13 cellular contexts compared by ENCODE assay signal in the genomic region with DNA sequence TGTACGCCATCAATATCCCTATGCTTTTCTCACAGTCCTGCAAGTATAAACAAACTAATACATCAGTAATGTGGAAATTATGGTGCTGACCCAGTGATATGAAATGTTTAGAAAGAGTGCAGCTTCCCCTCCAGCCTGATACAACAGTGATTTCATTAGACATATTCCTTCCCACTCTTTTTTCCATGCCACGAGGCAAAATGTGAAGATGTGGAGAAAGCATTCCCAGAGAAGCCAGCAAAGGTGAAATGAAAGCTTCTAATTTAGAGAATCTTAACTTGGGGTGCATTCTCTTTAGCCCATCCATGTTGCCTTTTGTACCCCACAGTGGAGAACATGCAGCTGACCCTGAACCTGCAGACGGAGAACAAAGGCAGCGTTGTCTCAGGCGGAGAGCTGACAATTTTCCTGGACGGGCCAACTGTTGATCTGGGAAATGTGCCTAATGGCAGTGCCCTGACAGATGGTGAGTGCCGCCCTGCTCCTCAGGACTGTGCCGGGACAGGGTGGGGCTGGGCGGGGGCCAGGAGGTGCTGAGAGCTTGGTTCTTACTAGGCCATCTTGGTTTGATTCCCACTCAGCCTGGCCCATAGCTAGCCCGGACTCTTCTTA.
DNase-seq lines count a peak whose midpoint lies in the region; ATAC-seq and TF ChIP-seq lines count a peak whose summit lies in the region.
"Had no signal": no experiment of that assay in that cellular context is flagged by ENCODE, and none has a peak within 500 bp of the region (broad histone marks: within the 10 kb centered on the region; RNA-seq: fewer than 3 reads in every experiment).

No MANE protein-coding gene starts in this region.

- H3K9me3 Mint-ChIP-seq in activated CD4-positive, alpha-beta memory T cell treated with anti-CD3 and anti-CD28 coated beads, Interleukin-2, amount 10 ng/mL, durations not matched to agents 7 days and 5 days, result no peaks in the 10 kb centered on the region
- H3K9me3 Mint-ChIP-seq: stimulated activated naive B cell treated with anti-CD40 and anti-IgM and Interleukin-4, amounts not matched to agents 10 μg/mL and 1 μg/mL and 100 μg/mL, for 72 hours had no signal

- H3K36me3 ChIP-seq in heart right ventricle, result peaks cover 0 to 54% (median 4%) of the 10 kb centered on the region in 9 donors

- H3K4me1 Mint-ChIP-seq in activated CD4-positive, alpha-beta memory T cell treated with anti-CD3 and anti-CD28 coated beads, Interleukin-2, amount 10 ng/mL, durations not matched to agents 7 days and 5 days, result no peaks in the 10 kb centered on the region
- H3K4me1 Mint-ChIP-seq: activated CD4-positive, alpha-beta T cell treated with anti-CD3 and anti-CD28 coated beads for 36 hours; stimulated activated naive B cell treated with anti-CD40 and anti-IgM and Interleukin-4, amounts not matched to agents 10 μg/mL and 1 μg/mL and 100 μg/mL, for 72 hours had no signal

- 43 to 71% methylated on average over 10 of the region's 10 CpGs for WGBS in heart right ventricle, 2 donors

- H3K4me3 ChIP-seq in heart right ventricle, result no peak overlapping the region

- H3K36me3 Mint-ChIP-seq in activated CD4-positive, alpha-beta memory T cell treated with anti-CD3 and anti-CD28 coated beads, Interleukin-2, amount 10 ng/mL, durations not matched to agents 7 days and 5 days (ENCODE audit: low read depth), result peaks cover 38% of the 10 kb centered on the region

- no peaks in the 10 kb centered on the region for H3K27me3 ChIP-seq in heart right ventricle

- no peak for TF ChIP-seq CTCF in heart right ventricle (IDR thresholded peaks at IDR 0.05)

- CTCF ChIA-PET in activated CD4-positive, alpha-beta memory T cell treated with anti-CD3 and anti-CD28 coated beads, Interleukin-2, amount 10 ng/mL, durations not matched to agents 7 days and 5 days (lab: Charles Lee), result interaction anchor here (0.5 kb wide), 1 partner anchor 829 kb away, joined by 3 read pairs; no protein-coding TSS in a partner anchor

- POLR2A ChIA-PET in activated CD4-positive, alpha-beta memory T cell treated with anti-CD3 and anti-CD28 coated beads, Interleukin-2, amount 10 ng/mL, durations not matched to agents 7 days and 5 days (lab: Charles Lee), result no interaction called here

- no peaks in the 10 kb centered on the region for H3K27me3 Mint-ChIP-seq in activated CD4-positive, alpha-beta memory T cell treated with anti-CD3 and anti-CD28 coated beads, Interleukin-2, amount 10 ng/mL, durations not matched to agents 7 days and 5 days
- H3K27me3 Mint-ChIP-seq: activated CD4-positive, alpha-beta T cell treated with anti-CD3 and anti-CD28 coated beads for 36 hours; stimulated activated naive B cell treated with anti-CD40 and anti-IgM and Interleukin-4, amounts not matched to agents 10 μg/mL and 1 μg/mL and 100 μg/mL, for 72 hours had no signal

- DNase-seq in C1 segment of cervical spinal cord (lab: John Stamatoyannopoulos, UW), result peak in 12 of 14 donors; percentile 32 to 94 (median 64)
- peak in 49 of 58 donors; percentile 10 to 87 (median 62) for DNase-seq in anterior cingulate cortex (lab: John Stamatoyannopoulos, UW)
- peak; percentile 37 to 52 for DNase-seq in heart right ventricle
- peak; percentile 53 for DNase-seq in occipital lobe (lab: John Stamatoyannopoulos, UW)
- DNase-seq in activated CD4-positive, alpha-beta memory T cell treated with anti-CD3 and anti-CD28 coated beads, Interleukin-2, amount 10 ng/mL, durations not matched to agents 7 days and 5 days, result no peak
- no peak for DNase-seq in central memory CD4-positive, alpha-beta T cell
- DNase-seq: activated CD4-positive, alpha-beta T cell treated with anti-CD3 and anti-CD28 coated beads for 36 hours; activated gamma-delta T cell; DMS79 treated with DMSO at 0.1 percent for 48 hours; NCI-H82; stimulated activated naive B cell treated with anti-CD40 and anti-IgM and Interleukin-4, amounts not matched to agents 10 μg/mL and 1 μg/mL and 100 μg/mL, for 72 hours had no signal

- no peak overlapping the region for H3K4me3 Mint-ChIP-seq in activated CD4-positive, alpha-beta memory T cell treated with anti-CD3 and anti-CD28 coated beads, Interleukin-2, amount 10 ng/mL, durations not matched to agents 7 days and 5 days
- H3K4me3 Mint-ChIP-seq: activated CD4-positive, alpha-beta T cell treated with anti-CD3 and anti-CD28 coated beads for 36 hours; stimulated activated naive B cell treated with anti-CD40 and anti-IgM and Interleukin-4, amounts not matched to agents 10 μg/mL and 1 μg/mL and 100 μg/mL, for 72 hours had no signal

- no peaks in the 10 kb centered on the region for H3K9me3 ChIP-seq in heart right ventricle

- no peak overlapping the region for H3K27ac Mint-ChIP-seq in activated CD4-positive, alpha-beta memory T cell treated with anti-CD3 and anti-CD28 coated beads, Interleukin-2, amount 10 ng/mL, durations not matched to agents 7 days and 5 days
- H3K27ac Mint-ChIP-seq: activated CD4-positive, alpha-beta T cell treated with anti-CD3 and anti-CD28 coated beads for 36 hours; stimulated activated naive B cell treated with anti-CD40 and anti-IgM and Interleukin-4, amounts not matched to agents 10 μg/mL and 1 μg/mL and 100 μg/mL, for 72 hours had no signal

- H3K27ac ChIP-seq in heart right ventricle, result peak overlapping the region in 9 of 10 donors; percentile 52 to 87 (median 80)

- H3K4me1 ChIP-seq in heart right ventricle, result peaks cover 12 to 55% (median 37%) of the 10 kb centered on the region in 9 donors

- ATAC-seq in heart right ventricle, result peak; percentile 45 to 87 (median 72)
- no peak for ATAC-seq in GM21360 (IDR thresholded peaks at IDR 0.05; ENCODE audit: unreplicated experiment)
- no peak for ATAC-seq in GM19455 (IDR thresholded peaks at IDR 0.05; ENCODE audit: unreplicated experiment)
- ATAC-seq: activated CD4-positive, alpha-beta T cell treated with anti-CD3 and anti-CD28 coated beads for 36 hours; stimulated activated naive B cell treated with anti-CD40 and anti-IgM and Interleukin-4, amounts not matched to agents 10 μg/mL and 1 μg/mL and 100 μg/mL, for 72 hours had no signal

- intact Hi-C loops in heart right ventricle (cut with DNase I), result no loop called here

Comparison
In these comparisons a context has a peak if more than half of its experiments do, and no peak if none do; other contexts are left out.
1. DNase-seq: peak in C1 segment of cervical spinal cord (12 of 14), anterior cingulate cortex (49 of 58), heart right ventricle (2 of 2) and occipital lobe (single experiment); none in activated CD4-positive, alpha-beta memory T cell treated with anti-CD3 and anti-CD28 coated beads, Interleukin-2, amount 10 ng/mL, durations not matched to agents 7 days and 5 days (single experiment) and central memory CD4-positive, alpha-beta T cell (single experiment).
2. ATAC-seq: peak in heart right ventricle (8 of 8); none in GM21360 (single experiment) and GM19455 (single experiment).